Comparison of ENCODE assay signal across 24 cellular contexts in genomic region chr17:17508641-17509591, GRCh38. TPM values are rescaled to one million over a fixed set of nuclear protein-coding genes. Genes with fewer than 3 reads are reported as not detected.
DNase-seq lines count a peak whose midpoint lies in the region; ATAC-seq, FAIRE-seq and TF ChIP-seq lines count a peak whose summit lies in the region.
"Had no signal": no experiment of that assay in that cellular context is flagged by ENCODE, and none has a peak within 500 bp of the region (broad histone marks: within the 10 kb centered on the region; RNA-seq: fewer than 3 reads in every experiment).

No MANE protein-coding gene starts in this region.

- H3K4me1 ChIP-seq in mucosa of descending colon (ENCODE audit: low read depth) (no peaks in the 10 kb centered on the region), aorta (ENCODE audit: control insufficient read depth in 1 of 2, insufficient read depth in 2 of 2, low read length in 2 of 2) (no peaks in the 10 kb centered on the region), smooth muscle cell (ENCODE audit: low read depth) (no peaks in the 10 kb centered on the region)
- H3K4me1 ChIP-seq: HAP-1, sigmoid colon had no signal

- H2AFZ ChIP-seq in smooth muscle cell (ENCODE audit: low read depth), result no peak overlapping the region

- peaks cover 3% of the 10 kb centered on the region for H3K27me3 ChIP-seq in bronchial epithelial cell (ENCODE audit: control insufficient read depth, insufficient read depth, low read length)
- H3K27me3 ChIP-seq in aorta (ENCODE audit: control insufficient read depth in 1 of 2, insufficient read depth in 2 of 2, low read length in 1 of 2), result no peaks in the 10 kb centered on the region
- no peaks in the 10 kb centered on the region for H3K27me3 ChIP-seq in smooth muscle cell (ENCODE audit: low read depth)
- H3K27me3 ChIP-seq: heart left ventricle, ovary, sigmoid colon, stomach, transverse colon had no signal

- H3K36me3 ChIP-seq in bronchial epithelial cell (ENCODE audit: control insufficient read depth, insufficient read depth, low read length), result no peaks in the 10 kb centered on the region
- H3K36me3 ChIP-seq in mucosa of descending colon (ENCODE audit: low read depth), result no peaks in the 10 kb centered on the region
- no peaks in the 10 kb centered on the region for H3K36me3 ChIP-seq in aorta (ENCODE audit: control insufficient read depth in 1 of 2, insufficient read depth in 2 of 2, low read length in 1 of 2)
- no peaks in the 10 kb centered on the region for H3K36me3 ChIP-seq in smooth muscle cell (ENCODE audit: low read depth)
- H3K36me3 ChIP-seq: HAP-1, heart left ventricle, ovary, sigmoid colon, transverse colon had no signal

- intact Hi-C loops in Right ventricle myocardium superior (cut with DNase I), result no loop called here
- intact Hi-C loops in left cardiac atrium (cut with DNase I), result no loop called here
- intact Hi-C loops in mucosa of descending colon (cut with DNase I, micrococcal nuclease), result loop anchor here (10.0 kb wide), 2 partner anchors 56 to 116 kb away; no protein-coding TSS in a partner anchor
- intact Hi-C loops in aorta (cut with DNase I), result no loop called here

- no peak for TF ChIP-seq CTCF in bronchial epithelial cell (IDR thresholded peaks at IDR 0.05; ENCODE audit: insufficient read depth, low read length, severe bottlenecking)
- TF ChIP-seq CTCF in mucosa of descending colon (IDR thresholded peaks at IDR 0.05), result no peak
- no peak for TF ChIP-seq CTCF in smooth muscle cell (IDR thresholded peaks at IDR 0.05; ENCODE audit: borderline replicate concordance, insufficient read depth, poor library complexity, severe bottlenecking)

- no peaks in the 10 kb centered on the region for H3F3A ChIP-seq in smooth muscle cell (ENCODE audit: low read depth)

- H3K9me3 ChIP-seq in mucosa of descending colon, result no peaks in the 10 kb centered on the region
- H3K9me3 ChIP-seq in aorta (ENCODE audit: control insufficient read depth, low read length), result no peaks in the 10 kb centered on the region
- no peaks in the 10 kb centered on the region for H3K9me3 ChIP-seq in smooth muscle cell (replicated peaks; ENCODE audit: low read depth)
- H3K9me3 ChIP-seq: HAP-1, heart left ventricle, ovary, sigmoid colon, SK-N-SH, stomach, transverse colon had no signal

- H3K27ac ChIP-seq in aorta (ENCODE audit: low read depth in 1 of 2, low read length in 2 of 2), result no peak overlapping the region
- H3K27ac ChIP-seq in smooth muscle cell (ENCODE audit: low read depth), result no peak overlapping the region
- H3K27ac ChIP-seq: epithelial cell of prostate, heart left ventricle, ovary, sigmoid colon, stomach, transverse colon had no signal

- H4K20me1 ChIP-seq in smooth muscle cell (ENCODE audit: low read depth), result peaks cover 16% of the 10 kb centered on the region

- WGBS in aorta, 2 donors, result 93 to 96% methylated on average over 33 of the region's 33 CpGs
- 94% methylated on average over 33 of the region's 33 CpGs for WGBS in smooth muscle cell (ENCODE audit: low lambda C conversion rate)

- H3K4me3 ChIP-seq in bronchial epithelial cell (ENCODE audit: low read depth, low read length) (no peak overlapping the region), mucosa of descending colon (no peak overlapping the region), aorta (ENCODE audit: low read length in 2 of 2) (no peak overlapping the region), smooth muscle cell (no peak overlapping the region)
- H3K4me3 ChIP-seq: HAP-1, heart left ventricle, ovary, sigmoid colon, stomach, transverse colon had no signal

- peak; percentile 73 for FAIRE-seq in bronchial epithelial cell (lab: Jason Lieb, UNC)

- no peak overlapping the region for H3K9ac ChIP-seq in smooth muscle cell (ENCODE audit: low read depth)
- H3K9ac ChIP-seq: SK-N-SH had no signal

- ATAC-seq in Right ventricle myocardium superior (ENCODE audit: poor library complexity), result no peak
- no peak for ATAC-seq in left cardiac atrium
- ATAC-seq in mucosa of descending colon, result no peak
- ATAC-seq in aorta (ENCODE audit: low FRiP score), result no peak
- no peak for ATAC-seq in HG02610 (IDR thresholded peaks at IDR 0.05; ENCODE audit: unreplicated experiment)
- ATAC-seq: CD8-positive, alpha-beta T cell; heart left ventricle; natural killer cell had no signal

- no peak overlapping the region for H3K4me2 ChIP-seq in smooth muscle cell
- H3K4me2 ChIP-seq: SK-N-SH had no signal

- DNase-seq in Right ventricle myocardium superior (peak; percentile 26), left cardiac atrium (no peak), bronchial epithelial cell (ENCODE audit: low read depth) (no peak), mucosa of descending colon (peak in 2 of 3 donors; percentile 16 to 29), aorta (peak; percentile 42 to 57), KG1 (lab: John Stamatoyannopoulos, UW) (no peak), smooth muscle cell (lab: John Stamatoyannopoulos, UW; ENCODE audit: unreplicated experiment) (no peak)
- DNase-seq: 8988T; activated CD4-positive, alpha-beta memory T cell treated with anti-CD3 and anti-CD28 coated beads for 36 hours; activated naive CD8-positive, alpha-beta T cell treated with anti-CD3 and anti-CD28 coated beads for 36 hours; CD8-positive, alpha-beta T cell; natural killer cell; NCI-H1105 treated with DMSO at 0.1 percent for 48 hours; NCI-H2029 treated with DMSO at 0.1 percent for 48 hours; NCI-H2227 treated with DMSO at 0.1 percent for 48 hours; sigmoid colon; SK-N-SH; stomach; transverse colon had no signal

- H3K79me2 ChIP-seq in smooth muscle cell (ENCODE audit: low read depth), result no peaks in the 10 kb centered on the region

RNA-seq across cellular contexts. Expression of gene RASD1, which starts 12.7 kb away (rescaled TPM):
- total RNA-seq in Right ventricle myocardium superior, result 39.8 TPM
- 10 to 100 TPM; 35.3 to 55.1 TPM for total RNA-seq in left cardiac atrium
- 0.26 and 0.38 TPM in 2 replicates for total RNA-seq in bronchial epithelial cell
- 10 to 100 TPM; 10.8 to 27.8 (median 19.2) TPM for total RNA-seq in mucosa of descending colon
- 10 to 100 TPM; 12.0 to 50.1 TPM for total RNA-seq in aorta
- polyA plus RNA-seq in aorta, result 1 to 10 TPM; 2.9 to 4.6 TPM
- 1.4 and 5.0 TPM in 2 replicates for total RNA-seq in smooth muscle cell
- polyA plus RNA-seq in smooth muscle cell, result 5.7 and 8.1 TPM in 2 replicates

RNA-seq across cellular contexts. Expression of gene MED9, which starts 32.1 kb away (rescaled TPM):
- 37.5 TPM for total RNA-seq in Right ventricle myocardium superior
- total RNA-seq in left cardiac atrium, result 10 to 100 TPM; 26.8 to 35.1 TPM
- 7.2 and 8.4 TPM in 2 replicates for total RNA-seq in bronchial epithelial cell
- 10 to 100 TPM; 17.9 to 23.1 (median 20.3) TPM for total RNA-seq in mucosa of descending colon
- total RNA-seq in aorta, result 10 to 100 TPM in 1 of 2 donors, 1 to 10 TPM in 1; 7.7 to 11.1 TPM
- 1 to 10 TPM; 6.6 to 7.9 TPM for polyA plus RNA-seq in aorta
- total RNA-seq in smooth muscle cell, result 13.6 and 15.4 TPM in 2 replicates
- polyA plus RNA-seq in smooth muscle cell, result 8.4 and 9.6 TPM in 2 replicates

Comparison
In these comparisons a context has a peak if more than half of its experiments do, and no peak if none do; other contexts are left out.
1. DNase-seq: peak in Right ventricle myocardium superior (single experiment), mucosa of descending colon (2 of 3) and aorta (2 of 2); none in left cardiac atrium (single experiment), bronchial epithelial cell (single experiment), KG1 (single experiment) and smooth muscle cell (single experiment).
2. intact Hi-C loops: an anchor here in mucosa of descending colon (10.0 kb wide); none called in Right ventricle myocardium superior, left cardiac atrium and aorta.